8 cellular contexts compared by ENCODE assay signal in genomic region chr14:54568821-54569591, GRCh38. TPM values are rescaled to one million over a fixed set of nuclear protein-coding genes. Genes with fewer than 3 reads are reported as not detected.
DNase-seq lines count a peak whose midpoint lies in the region; FAIRE-seq and TF ChIP-seq lines count a peak whose summit lies in the region.

No MANE protein-coding gene starts in this region.

- no peak for TF ChIP-seq CTCF in brain microvascular endothelial cell (IDR thresholded peaks at IDR 0.05; ENCODE audit: low read depth, low read length, missing control alignments)

- H3K4me3 ChIP-seq in brain microvascular endothelial cell (ENCODE audit: low read depth, low read length) = peak overlapping the region; percentile 78
- H3K4me3 ChIP-seq in stomach smooth muscle (ENCODE audit: low read length in 2 of 2) = peak overlapping the region; percentile 54 to 75
- no peak overlapping the region for H3K4me3 ChIP-seq in small intestine (ENCODE audit: low read depth in 1 of 2, low read length in 2 of 2)

- FAIRE-seq in small intestine (lab: Jason Lieb, UNC) = no peak

- in situ Hi-C loops in brain microvascular endothelial cell (cut with HindIII; ENCODE audit: low pct_ligation_motif_present, low sequenced_read_pairs) (no loop called here), KBM-7 (cut with MboI; ENCODE audit: low pct_unique_long_range_greater_than_20kb, low sequenced_read_pairs) (no loop called here)

- H3K27me3 ChIP-seq in brain microvascular endothelial cell (replicated peaks) (no peaks in the 10 kb centered on the region), stomach smooth muscle (ENCODE audit: control insufficient read depth in 1 of 2, insufficient read depth in 2 of 2, low read length in 2 of 2) (no peaks in the 10 kb centered on the region), small intestine (ENCODE audit: control insufficient read depth in 2 of 2, insufficient read depth in 2 of 2, low read length in 2 of 2) (no peaks in the 10 kb centered on the region)

- H3K9me3 ChIP-seq in stomach smooth muscle (ENCODE audit: control insufficient read depth in 2 of 2, low read length in 2 of 2) = no peaks in the 10 kb centered on the region
- peaks cover 2% of the 10 kb centered on the region for H3K9me3 ChIP-seq in small intestine (ENCODE audit: control insufficient read depth, low read depth)

- DNase-seq in HT1080 (ENCODE audit: low read depth) (peak; percentile 43), brain microvascular endothelial cell (peak; percentile 25), islet precursor cell (peak; percentile 75), epidermal melanocyte (ENCODE audit: insufficient read length, low spot score) (no peak), NCI-H1694 treated with DMSO at 0.1 percent for 48 hours (lab: John Stamatoyannopoulos, UW) (no peak), KBM-7 (no peak), small intestine (no peak)

- H3K4me1 ChIP-seq in stomach smooth muscle (ENCODE audit: control insufficient read depth, insufficient read depth, low read length) (peaks cover 36% of the 10 kb centered on the region), small intestine (ENCODE audit: control insufficient read depth in 2 of 2, insufficient read depth in 1 of 2, low read depth in 1 of 2, low read length in 1 of 2) (no peaks in the 10 kb centered on the region)

- H3K36me3 ChIP-seq in brain microvascular endothelial cell (replicated peaks) (no peaks in the 10 kb centered on the region), stomach smooth muscle (ENCODE audit: control insufficient read depth in 2 of 2, insufficient read depth in 2 of 2, low read length in 2 of 2) (peaks cover 0 to 5% of the 10 kb centered on the region in 2 donors), small intestine (ENCODE audit: control insufficient read depth in 2 of 2, insufficient read depth in 2 of 2, low read length in 2 of 2) (no peaks in the 10 kb centered on the region)

- peak overlapping the region; percentile 55 to 59 for H3K9ac ChIP-seq in stomach smooth muscle (ENCODE audit: low read length in 2 of 2)

- 59 to 85% (median 78%) methylated on average over 13 of the region's 13 CpGs for WGBS in small intestine, 3 donors

- H3K27ac ChIP-seq in brain microvascular endothelial cell = peak overlapping the region; percentile 27
- H3K27ac ChIP-seq in stomach smooth muscle (ENCODE audit: low read length) = peak overlapping the region; percentile 75
- peak overlapping the region in 1 of 2 donors; percentile 32 for H3K27ac ChIP-seq in small intestine (ENCODE audit: low read depth in 1 of 2, low read length in 1 of 2)

RNA-seq across cellular contexts. Expression of gene SAMD4A, which starts 2.1 kb away (rescaled TPM):
- 10.0 and 16.3 TPM in 2 replicates for total RNA-seq in HT1080 (2014; rRNA removed; shearing (Covaris generic))
- polyA plus RNA-seq in HT1080 (2015; cell fraction: cytosol; rRNA removed) = 8.8 and 10.6 TPM in 2 replicates
- 29.2 and 29.6 TPM in 2 replicates for polyA plus RNA-seq in HT1080 (2015; cell fraction: nucleus; rRNA removed)
- polyA plus RNA-seq in small intestine = 1 to 10 TPM; 2.7 to 3.6 (median 3.5) TPM

RNA-seq across cellular contexts. Expression of gene CGRRF1, which starts 59.3 kb away (rescaled TPM):
- total RNA-seq in HT1080 (2014; rRNA removed; shearing (Covaris generic)) = 6.3 and 8.5 TPM in 2 replicates
- polyA plus RNA-seq in HT1080 (2015; cell fraction: cytosol; rRNA removed) = 8.3 and 8.9 TPM in 2 replicates
- 7.8 and 8.3 TPM in 2 replicates for polyA plus RNA-seq in HT1080 (2015; cell fraction: nucleus; rRNA removed)
- 10 to 100 TPM; 11.9 to 16.5 (median 15.8) TPM for polyA plus RNA-seq in small intestine

Comparison
In these comparisons a context has a peak if more than half of its experiments do, and no peak if none do; other contexts are left out.
1. DNase-seq: peak in HT1080 (single experiment), brain microvascular endothelial cell (single experiment) and islet precursor cell (single experiment); none in epidermal melanocyte (single experiment), NCI-H1694 treated with DMSO at 0.1 percent for 48 hours (single experiment), KBM-7 (single experiment) and small intestine (single experiment).
2. H3K4me3 ChIP-seq: peak in brain microvascular endothelial cell (single experiment) and stomach smooth muscle (2 of 2); none in small intestine (0 of 2).